In the genomic region with DNA sequence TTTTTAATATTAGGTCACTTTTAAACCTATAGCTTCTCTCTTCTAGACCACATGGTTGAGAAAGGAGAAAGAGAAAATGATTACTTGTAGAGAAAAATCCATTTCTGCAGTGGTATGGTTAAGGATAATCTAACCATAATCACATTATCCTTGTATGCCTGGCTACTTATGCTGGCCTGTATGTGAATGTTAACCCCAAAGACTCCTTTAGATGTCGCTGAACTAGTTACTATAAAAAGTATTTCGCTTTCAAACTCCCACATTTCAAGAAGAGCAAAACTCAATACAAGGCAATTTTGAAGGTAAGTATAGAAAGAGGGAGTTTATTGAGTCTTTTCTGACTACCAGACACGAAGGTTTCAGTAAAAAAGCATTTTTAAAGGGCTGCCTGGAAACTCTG, we compare ENCODE assay signal across 1 cellular context.
TF ChIP-seq lines count a peak whose summit lies in the region.

No MANE protein-coding gene starts in this region.

TF ChIP-seq in HepG2, 621 proteins besides CTCF, POLR2A, EP300 and RAD21:
- TF ChIP-seq ELF1 (CRISPR knock-in tag; IDR thresholded peaks at IDR 0.05) (no peak), ZNF652 (CRISPR knock-in tag; IDR thresholded peaks at IDR 0.05; ENCODE audit: borderline replicate concordance, low read depth) (peak; percentile 62; the same call in 1 of the 2 replicates)
